1 cellular context compared by ENCODE assay signal in the genomic region with DNA sequence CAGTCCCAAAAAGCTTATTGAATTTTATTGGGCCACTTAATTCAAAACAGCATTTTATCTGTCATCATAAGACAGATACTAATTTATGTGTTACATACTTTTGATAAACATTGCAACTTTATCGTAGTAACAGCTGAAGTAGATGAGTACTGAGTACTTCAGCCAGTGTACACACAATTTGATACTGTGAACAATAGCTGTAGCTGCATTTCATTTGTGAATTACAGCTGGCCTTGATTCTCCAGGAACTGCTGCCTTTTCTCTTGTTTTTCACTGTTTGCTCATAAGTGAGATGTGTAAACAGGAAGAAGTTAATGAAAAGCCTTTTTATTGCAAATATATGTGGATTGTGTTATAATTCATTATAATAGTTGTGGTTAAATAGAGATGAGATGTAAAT.
TF ChIP-seq lines count a peak whose summit lies in the region.

No MANE protein-coding gene starts in this region.

TF ChIP-seq in IMR-90, 13 proteins besides CTCF, POLR2A, EP300 and RAD21:
- TF ChIP-seq SMC3 (IDR thresholded peaks at IDR 0.05; ENCODE audit: low read depth, low read length) (no peak), USF2 (IDR thresholded peaks at IDR 0.05; ENCODE audit: low read depth, low read length) (no peak), MXI1 (IDR thresholded peaks at IDR 0.05; ENCODE audit: borderline replicate concordance, low read depth, low read length) (no peak), CHD1 (IDR thresholded peaks at IDR 0.05; ENCODE audit: low read depth, low read length) (no peak), NFE2L2 (IDR thresholded peaks at IDR 0.05; ENCODE audit: low read depth, low read length) (no peak), MAZ (IDR thresholded peaks at IDR 0.05; ENCODE audit: borderline replicate concordance, low read depth, low read length) (no peak), RFX5 (IDR thresholded peaks at IDR 0.05; ENCODE audit: low read depth, low read length) (no peak), FOS (IDR thresholded peaks at IDR 0.05; ENCODE audit: low read depth, low read length) (no peak), MAFK (IDR thresholded peaks at IDR 0.05; ENCODE audit: low read depth, low read length) (no peak), BHLHE40 (IDR thresholded peaks at IDR 0.05; ENCODE audit: low read depth, low read length) (no peak), RCOR1 (IDR thresholded peaks at IDR 0.05; ENCODE audit: insufficient replicate concordance, low read length) (no peak), CEBPB (IDR thresholded peaks at IDR 0.05; ENCODE audit: low read depth, low read length) (no peak)
- TF ChIP-seq, protein P1, sequence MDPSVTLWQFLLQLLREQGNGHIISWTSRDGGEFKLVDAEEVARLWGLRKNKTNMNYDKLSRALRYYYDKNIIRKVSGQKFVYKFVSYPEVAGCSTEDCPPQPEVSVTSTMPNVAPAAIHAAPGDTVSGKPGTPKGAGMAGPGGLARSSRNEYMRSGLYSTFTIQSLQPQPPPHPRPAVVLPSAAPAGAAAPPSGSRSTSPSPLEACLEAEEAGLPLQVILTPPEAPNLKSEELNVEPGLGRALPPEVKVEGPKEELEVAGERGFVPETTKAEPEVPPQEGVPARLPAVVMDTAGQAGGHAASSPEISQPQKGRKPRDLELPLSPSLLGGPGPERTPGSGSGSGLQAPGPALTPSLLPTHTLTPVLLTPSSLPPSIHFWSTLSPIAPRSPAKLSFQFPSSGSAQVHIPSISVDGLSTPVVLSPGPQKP (IDR thresholded peaks at IDR 0.05; ENCODE audit: borderline replicate concordance, low read depth, low read length) = no peak
